Comparison of ENCODE assay signal across 1 cellular context in the genomic region with DNA sequence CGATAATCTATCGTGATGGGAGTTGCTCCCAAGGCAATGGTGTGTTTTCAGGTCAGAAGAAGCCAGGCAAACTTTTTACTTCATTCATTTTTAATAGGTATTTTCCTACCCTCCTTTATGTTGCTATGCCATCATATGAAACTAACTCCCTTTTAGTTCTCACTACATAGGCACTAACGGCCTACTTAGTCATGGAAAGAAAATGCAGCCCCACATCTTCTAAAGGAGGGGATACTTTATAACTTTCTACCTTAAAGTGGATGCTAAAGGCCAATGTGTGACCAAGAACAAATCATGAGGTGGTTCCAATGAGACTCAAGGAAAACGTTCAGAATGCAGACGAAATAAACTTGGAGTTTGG.
TF ChIP-seq lines count a peak whose summit lies in the region.

No MANE protein-coding gene starts in this region.

TF ChIP-seq in GM23338, 12 proteins besides CTCF, POLR2A, EP300 and RAD21 (continued from another document):
- TF ChIP-seq, protein P1, sequence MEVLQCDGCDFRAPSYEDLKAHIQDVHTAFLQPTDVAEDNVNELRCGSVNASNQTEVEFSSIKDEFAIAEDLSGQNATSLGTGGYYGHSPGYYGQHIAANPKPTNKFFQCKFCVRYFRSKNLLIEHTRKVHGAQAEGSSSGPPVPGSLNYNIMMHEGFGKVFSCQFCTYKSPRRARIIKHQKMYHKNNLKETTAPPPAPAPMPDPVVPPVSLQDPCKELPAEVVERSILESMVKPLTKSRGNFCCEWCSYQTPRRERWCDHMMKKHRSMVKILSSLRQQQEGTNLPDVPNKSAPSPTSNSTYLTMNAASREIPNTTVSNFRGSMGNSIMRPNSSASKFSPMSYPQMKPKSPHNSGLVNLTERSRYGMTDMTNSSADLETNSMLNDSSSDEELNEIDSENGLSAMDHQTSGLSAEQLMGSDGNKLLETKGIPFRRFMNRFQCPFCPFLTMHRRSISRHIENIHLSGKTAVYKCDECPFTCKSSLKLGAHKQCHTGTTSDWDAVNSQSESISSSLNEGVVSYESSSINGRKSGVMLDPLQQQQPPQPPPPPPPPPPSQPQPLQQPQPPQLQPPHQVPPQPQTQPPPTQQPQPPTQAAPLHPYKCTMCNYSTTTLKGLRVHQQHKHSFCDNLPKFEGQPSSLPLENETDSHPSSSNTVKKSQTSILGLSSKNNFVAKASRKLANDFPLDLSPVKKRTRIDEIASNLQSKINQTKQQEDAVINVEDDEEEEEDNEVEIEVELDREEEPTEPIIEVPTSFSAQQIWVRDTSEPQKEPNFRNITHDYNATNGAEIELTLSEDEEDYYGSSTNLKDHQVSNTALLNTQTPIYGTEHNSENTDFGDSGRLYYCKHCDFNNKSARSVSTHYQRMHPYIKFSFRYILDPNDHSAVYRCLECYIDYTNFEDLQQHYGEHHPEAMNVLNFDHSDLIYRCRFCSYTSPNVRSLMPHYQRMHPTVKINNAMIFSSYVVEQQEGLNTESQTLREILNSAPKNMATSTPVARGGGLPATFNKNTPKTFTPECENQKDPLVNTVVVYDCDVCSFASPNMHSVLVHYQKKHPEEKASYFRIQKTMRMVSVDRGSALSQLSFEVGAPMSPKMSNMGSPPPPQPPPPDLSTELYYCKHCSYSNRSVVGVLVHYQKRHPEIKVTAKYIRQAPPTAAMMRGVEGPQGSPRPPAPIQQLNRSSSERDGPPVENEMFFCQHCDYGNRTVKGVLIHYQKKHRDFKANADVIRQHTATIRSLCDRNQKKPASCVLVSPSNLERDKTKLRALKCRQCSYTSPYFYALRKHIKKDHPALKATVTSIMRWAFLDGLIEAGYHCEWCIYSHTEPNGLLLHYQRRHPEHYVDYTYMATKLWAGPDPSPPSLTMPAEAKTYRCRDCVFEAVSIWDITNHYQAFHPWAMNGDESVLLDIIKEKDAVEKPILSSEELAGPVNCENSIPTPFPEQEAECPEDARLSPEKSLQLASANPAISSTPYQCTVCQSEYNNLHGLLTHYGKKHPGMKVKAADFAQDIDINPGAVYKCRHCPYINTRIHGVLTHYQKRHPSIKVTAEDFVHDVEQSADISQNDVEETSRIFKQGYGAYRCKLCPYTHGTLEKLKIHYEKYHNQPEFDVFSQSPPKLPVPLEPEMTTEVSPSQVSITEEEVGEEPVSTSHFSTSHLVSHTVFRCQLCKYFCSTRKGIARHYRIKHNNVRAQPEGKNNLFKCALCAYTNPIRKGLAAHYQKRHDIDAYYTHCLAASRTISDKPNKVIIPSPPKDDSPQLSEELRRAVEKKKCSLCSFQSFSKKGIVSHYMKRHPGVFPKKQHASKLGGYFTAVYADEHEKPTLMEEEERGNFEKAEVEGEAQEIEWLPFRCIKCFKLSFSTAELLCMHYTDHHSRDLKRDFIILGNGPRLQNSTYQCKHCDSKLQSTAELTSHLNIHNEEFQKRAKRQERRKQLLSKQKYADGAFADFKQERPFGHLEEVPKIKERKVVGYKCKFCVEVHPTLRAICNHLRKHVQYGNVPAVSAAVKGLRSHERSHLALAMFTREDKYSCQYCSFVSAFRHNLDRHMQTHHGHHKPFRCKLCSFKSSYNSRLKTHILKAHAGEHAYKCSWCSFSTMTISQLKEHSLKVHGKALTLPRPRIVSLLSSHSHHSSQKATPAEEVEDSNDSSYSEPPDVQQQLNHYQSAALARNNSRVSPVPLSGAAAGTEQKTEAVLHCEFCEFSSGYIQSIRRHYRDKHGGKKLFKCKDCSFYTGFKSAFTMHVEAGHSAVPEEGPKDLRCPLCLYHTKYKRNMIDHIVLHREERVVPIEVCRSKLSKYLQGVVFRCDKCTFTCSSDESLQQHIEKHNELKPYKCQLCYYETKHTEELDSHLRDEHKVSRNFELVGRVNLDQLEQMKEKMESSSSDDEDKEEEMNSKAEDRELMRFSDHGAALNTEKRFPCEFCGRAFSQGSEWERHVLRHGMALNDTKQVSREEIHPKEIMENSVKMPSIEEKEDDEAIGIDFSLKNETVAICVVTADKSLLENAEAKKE (CRISPR knock-in tag; IDR thresholded peaks at IDR 0.05): no peak
- no peak for TF ChIP-seq EZH2 (IDR thresholded peaks at IDR 0.05; ENCODE audit: low read depth, unreplicated experiment)
- TF ChIP-seq POLR2AphosphoS5 (IDR thresholded peaks at IDR 0.05; ENCODE audit: low read depth): no peak
- TF ChIP-seq JUNB (IDR thresholded peaks at IDR 0.05; ENCODE audit: unreplicated experiment): no peak
- no peak for TF ChIP-seq ZNF331 (CRISPR knock-in tag; IDR thresholded peaks at IDR 0.05; ENCODE audit: low read depth)
- TF ChIP-seq EZH2phosphoT487 (IDR thresholded peaks at IDR 0.05; ENCODE audit: unreplicated experiment): no peak
